1 cellular context compared by ENCODE assay signal in the genomic region with DNA sequence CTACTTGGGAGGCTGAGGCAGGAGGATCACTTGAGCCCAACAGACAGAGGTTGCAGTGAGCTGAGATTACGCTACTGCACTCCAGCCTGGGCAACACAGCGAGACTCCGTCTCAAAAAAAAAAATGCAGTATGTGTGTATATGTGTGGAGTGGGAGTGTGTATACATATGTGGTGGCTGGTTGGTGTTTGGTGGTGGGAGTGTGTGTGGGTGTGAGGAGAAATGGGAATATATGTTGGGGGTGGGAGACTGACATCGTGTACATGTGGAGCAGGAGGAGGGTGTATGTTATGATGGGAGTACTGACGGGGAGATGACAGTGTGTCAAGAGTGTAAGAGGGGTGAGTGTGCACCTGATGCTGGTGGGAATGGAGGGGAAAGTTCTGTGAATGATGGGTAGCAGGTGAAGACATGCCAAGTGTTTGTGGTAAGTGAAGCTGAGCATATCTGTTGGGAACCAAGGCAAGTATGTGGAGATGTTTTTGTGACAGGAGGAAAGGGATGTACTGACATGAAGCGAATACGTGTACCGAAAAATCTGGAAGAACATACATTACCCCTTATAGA.
TF ChIP-seq lines count a peak whose summit lies in the region.

No MANE protein-coding gene starts in this region.

TF ChIP-seq in GM23338, 12 proteins besides CTCF, POLR2A, EP300 and RAD21:
- TF ChIP-seq, protein P1, sequence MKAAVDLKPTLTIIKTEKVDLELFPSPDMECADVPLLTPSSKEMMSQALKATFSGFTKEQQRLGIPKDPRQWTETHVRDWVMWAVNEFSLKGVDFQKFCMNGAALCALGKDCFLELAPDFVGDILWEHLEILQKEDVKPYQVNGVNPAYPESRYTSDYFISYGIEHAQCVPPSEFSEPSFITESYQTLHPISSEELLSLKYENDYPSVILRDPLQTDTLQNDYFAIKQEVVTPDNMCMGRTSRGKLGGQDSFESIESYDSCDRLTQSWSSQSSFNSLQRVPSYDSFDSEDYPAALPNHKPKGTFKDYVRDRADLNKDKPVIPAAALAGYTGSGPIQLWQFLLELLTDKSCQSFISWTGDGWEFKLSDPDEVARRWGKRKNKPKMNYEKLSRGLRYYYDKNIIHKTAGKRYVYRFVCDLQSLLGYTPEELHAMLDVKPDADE (IDR thresholded peaks at IDR 0.05) = no peak
- TF ChIP-seq POLR2AphosphoS5 (IDR thresholded peaks at IDR 0.05; ENCODE audit: low read depth) (peak; percentile 34; the same call in 1 of the 2 replicates), ZNF114 (CRISPR knock-in tag; IDR thresholded peaks at IDR 0.05) (no peak), JUNB (IDR thresholded peaks at IDR 0.05; ENCODE audit: unreplicated experiment) (no peak)
TF ChIP-seq in GM23338: peak in this region for 1.
